ENCODE assay signal across 11 cellular contexts in the genomic region with DNA sequence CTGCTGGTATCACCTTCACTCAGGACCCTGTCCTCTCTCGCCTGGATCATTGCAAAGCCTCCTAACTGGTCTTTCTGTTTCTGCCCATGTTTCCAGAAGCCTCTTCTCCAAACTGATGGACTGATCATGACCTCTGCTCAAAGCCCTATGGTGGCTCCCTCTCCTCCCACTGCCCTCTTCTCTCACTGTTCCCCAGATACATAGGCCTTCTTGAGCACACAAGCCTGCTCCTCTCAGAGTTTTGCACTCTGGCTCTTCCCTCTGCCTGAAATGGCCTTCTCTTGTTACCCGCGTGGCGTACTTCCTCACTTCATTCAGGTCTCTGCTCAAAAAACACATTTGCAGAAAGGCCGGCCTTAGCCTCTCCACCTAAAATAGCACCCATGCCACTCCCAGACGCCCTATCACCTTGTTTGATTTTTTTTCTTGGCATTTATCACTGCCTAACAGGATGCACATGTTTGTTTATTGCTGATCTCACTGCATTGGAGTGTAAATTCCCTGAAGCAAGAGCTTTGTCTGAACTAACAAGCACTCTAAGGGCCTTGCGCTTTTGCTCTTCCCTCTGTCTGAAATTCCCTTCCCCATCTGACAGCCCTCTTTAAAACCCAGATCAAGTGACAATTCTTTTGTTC. TPM values are rescaled to one million over a fixed set of nuclear protein-coding genes. Genes with fewer than 3 reads are reported as not detected.
A peak's percentile ranks its signal among the peaks of the same experiment; 100 is the strongest.
DNase-seq lines count a peak whose midpoint lies in the region; ATAC-seq, FAIRE-seq and TF ChIP-seq lines count a peak whose summit lies in the region.
"Had no signal": no experiment of that assay in that cellular context is flagged by ENCODE, and none has a peak within 500 bp of the region (broad histone marks: within the 10 kb centered on the region; RNA-seq: fewer than 3 reads in every experiment).

No MANE protein-coding gene starts in this region.

- H3K23ac ChIP-seq in trophoblast cell (ENCODE audit: low read length), result no peak overlapping the region

- no peak overlapping the region for H3K9ac ChIP-seq in endothelial cell of umbilical vein (replicated peaks; ENCODE audit: extremely low read depth, insufficient read depth, low read length)
- no peak overlapping the region for H3K9ac ChIP-seq in trophoblast cell (ENCODE audit: low read length)

- H3K27me3 ChIP-seq in PC-9 (ENCODE audit: insufficient read depth, low read depth) (no peaks in the 10 kb centered on the region), endothelial cell of umbilical vein (ENCODE audit: control insufficient read depth in 2 of 2, insufficient read depth in 2 of 2, low read length in 2 of 2) (no peaks in the 10 kb centered on the region), trophoblast cell (ENCODE audit: insufficient read depth, low read length) (no peaks in the 10 kb centered on the region), lower lobe of right lung (ENCODE audit: low read depth) (no peaks in the 10 kb centered on the region)

- peak overlapping the region; percentile 66 for H2BK5ac ChIP-seq in trophoblast cell (ENCODE audit: low read depth, low read length, poor library complexity)

- FAIRE-seq in endothelial cell of umbilical vein (lab: Jason Lieb, UNC), result no peak

- H3K27ac ChIP-seq in PC-9 (peak overlapping the region; percentile 98), endothelial cell of umbilical vein (ENCODE audit: insufficient read depth, low read depth, low read length) (no peak overlapping the region), trophoblast cell (ENCODE audit: low read depth, low read length) (peak overlapping the region; percentile 54), lower lobe of right lung (no peak overlapping the region)

- POLR2A ChIA-PET in PC-9 (lab: Charles Lee; ENCODE audit: unreplicated experiment), result interaction anchor here (0.5 to 0.7 kb wide), 3 partner anchors 33 to 721 kb away, joined by 3 to 4 read pairs (median 3); no protein-coding TSS in a partner anchor
- POLR2A ChIA-PET in endothelial cell of umbilical vein (lab: Charles Lee), result no interaction called here

- H3K4ac ChIP-seq in trophoblast cell (ENCODE audit: low read depth, low read length), result no peak overlapping the region

- BruUV-seq in PC-9 (replicated peaks; lab: Mats Ljungman, UMichigan) (no TSS peak), endothelial cell of umbilical vein (replicated peaks; lab: Mats Ljungman, UMichigan) (no TSS peak)

- DNase-seq in SIG-M5 treated with dmso at 0.1 percent for 504 hours (lab: John Stamatoyannopoulos, UW; ENCODE audit: unreplicated experiment) (peak; percentile 37), SIG-M5 (lab: John Stamatoyannopoulos, UW) (no peak), PC-9 (peak; percentile 60 to 97), endothelial cell of umbilical vein (ENCODE audit: low read depth, low spot score) (peak; percentile 37), trophoblast cell (peak; percentile 64 to 79), lower lobe of right lung (no peak), inferior parietal cortex (ENCODE audit: extremely low spot score) (no peak)
- DNase-seq: ACHN; activated CD4-positive, alpha-beta T cell treated with anti-CD3 and anti-CD28 coated beads, Interleukin-2, amount 50 U/mL, for 4 hours had no signal

- peak overlapping the region; percentile 12 for H3K14ac ChIP-seq in trophoblast cell (ENCODE audit: low read length)

- H4K91ac ChIP-seq in trophoblast cell (ENCODE audit: low read depth, low read length), result peak overlapping the region; percentile 80

- H4K20me1 ChIP-seq in PC-9 (ENCODE audit: insufficient read depth) (peaks cover 13% of the 10 kb centered on the region), endothelial cell of umbilical vein (replicated peaks; ENCODE audit: control insufficient read depth, extremely low read depth, insufficient read depth, low read length) (peaks cover 8% of the 10 kb centered on the region)

- H2BK12ac ChIP-seq in trophoblast cell (ENCODE audit: low read length), result peak overlapping the region; percentile 12

- peaks cover 35% of the 10 kb centered on the region for H3F3A ChIP-seq in PC-9 (ENCODE audit: insufficient read depth, low read depth)

- H4K12ac ChIP-seq in trophoblast cell (ENCODE audit: low read depth, low read length), result no peak overlapping the region

- CTCF ChIA-PET in PC-9 (lab: Charles Lee), result interaction anchor here (0.5 to 0.6 kb wide), 2 partner anchors 16 to 21 kb away, joined by 3 read pairs; no protein-coding TSS in a partner anchor
- CTCF ChIA-PET in endothelial cell of umbilical vein (lab: Charles Lee), result interaction anchor here (1.2 to 1.9 kb wide), 3 partner anchors 10 to 17 kb away, joined by 3 to 10 read pairs (median 4); no protein-coding TSS in a partner anchor

- H3K4me3 ChIP-seq in PC-9, result peak overlapping the region; percentile 35; the same call in 1 of the 2 replicates
- H3K4me3 ChIP-seq in endothelial cell of umbilical vein (replicated peaks in 1 of 3; ENCODE audit: insufficient read depth in 1 of 3, low read depth in 1 of 3, low read length in 3 of 3), result no peak overlapping the region
- no peak overlapping the region for H3K4me3 ChIP-seq in trophoblast cell (ENCODE audit: low read depth, low read length)
- no peak overlapping the region for H3K4me3 ChIP-seq in lower lobe of right lung
- H3K4me3 ChIP-seq: mucosa of descending colon had no signal

- H3K36me3 ChIP-seq in PC-9 (ENCODE audit: low read depth), result peaks cover 8% of the 10 kb centered on the region; the same call in 1 of the 2 replicates
- H3K36me3 ChIP-seq in endothelial cell of umbilical vein (ENCODE audit: control insufficient read depth in 2 of 2, extremely low read depth in 1 of 2, insufficient read depth in 2 of 2, low read length in 2 of 2), result no peaks in the 10 kb centered on the region
- H3K36me3 ChIP-seq in trophoblast cell (ENCODE audit: control insufficient read depth in 1 of 2, insufficient read depth in 2 of 2, low read length in 2 of 2), result no peaks in the 10 kb centered on the region
- H3K36me3 ChIP-seq in lower lobe of right lung, result no peaks in the 10 kb centered on the region

- intact Hi-C loops in PC-9 (cut with micrococcal nuclease; ENCODE audit: unreplicated experiment), result loop anchor here (2.0 to 5.0 kb wide), 2 partner anchors 14 to 35 kb away; no protein-coding TSS in a partner anchor
- intact Hi-C loops in endothelial cell of umbilical vein (cut with micrococcal nuclease), result loop anchor here (5.0 kb wide), 1 partner anchor 75 kb away; no protein-coding TSS in a partner anchor
- intact Hi-C loops in lower lobe of right lung (cut with DNase I), result no loop called here

- H3K79me1 ChIP-seq in trophoblast cell (ENCODE audit: low read length), result peaks cover 20% of the 10 kb centered on the region

- H3K9me1 ChIP-seq in endothelial cell of umbilical vein (replicated peaks; ENCODE audit: control insufficient read depth, extremely low read depth, insufficient read depth, low read length), result no peaks in the 10 kb centered on the region

- H3K4me1 ChIP-seq in PC-9 (replicated peaks; ENCODE audit: insufficient read depth) (peaks cover 55% of the 10 kb centered on the region), endothelial cell of umbilical vein (ENCODE audit: control insufficient read depth, extremely low read depth, insufficient read depth, low read length) (peaks cover 19% of the 10 kb centered on the region), trophoblast cell (ENCODE audit: control insufficient read depth in 1 of 2, insufficient read depth in 2 of 2, low read length in 2 of 2) (peaks cover 9 to 19% of the 10 kb centered on the region in 2 experiments), lower lobe of right lung (peaks cover 15% of the 10 kb centered on the region)

- peak overlapping the region; percentile 57 for H2AFZ ChIP-seq in PC-9
- H2AFZ ChIP-seq in endothelial cell of umbilical vein (ENCODE audit: low read depth, low read length), result peak overlapping the region; percentile 42
- peak overlapping the region; percentile 26 for H2AFZ ChIP-seq in trophoblast cell (ENCODE audit: insufficient read depth, low read length, poor library complexity)

- WGBS in trophoblast cell (ENCODE audit: extremely low coverage, insufficient coverage, insufficient read length), result no CpG with 5 or more reads among the region's 7 CpGs

- H4K8ac ChIP-seq in trophoblast cell (ENCODE audit: low read depth, low read length), result peak overlapping the region; percentile 50

- no peaks in the 10 kb centered on the region for H3K9me2 ChIP-seq in PC-9 (ENCODE audit: insufficient read depth)

- no peaks in the 10 kb centered on the region for H3K9me3 ChIP-seq in PC-9 (ENCODE audit: insufficient read depth, low read depth)
- H3K9me3 ChIP-seq in endothelial cell of umbilical vein (replicated peaks; ENCODE audit: control insufficient read depth, insufficient read depth, low read length), result no peaks in the 10 kb centered on the region
- H3K9me3 ChIP-seq in trophoblast cell (ENCODE audit: insufficient read depth, low read depth, low read length), result no peaks in the 10 kb centered on the region
- no peaks in the 10 kb centered on the region for H3K9me3 ChIP-seq in lower lobe of right lung
- H3K9me3 ChIP-seq: mucosa of descending colon had no signal

- peak overlapping the region; percentile 6 for H2AK5ac ChIP-seq in trophoblast cell (ENCODE audit: low read length)

- dilution Hi-C loops in endothelial cell of umbilical vein (cut with MboI; ENCODE audit: extremely low pct_ligation_motif_present, low sequenced_read_pairs), result no loop called here

- no peak for ATAC-seq in GM21717 (IDR thresholded peaks at IDR 0.05; ENCODE audit: unreplicated experiment)
- no peak for ATAC-seq in lower lobe of right lung
- ATAC-seq: mucosa of descending colon had no signal

- peak overlapping the region; percentile 47 for H2BK120ac ChIP-seq in trophoblast cell (ENCODE audit: insufficient read depth, low read length, poor library complexity)

- TF ChIP-seq CTCF in PC-9 (conservative IDR thresholded peaks at IDR 0.05) (no peak), endothelial cell of umbilical vein (IDR thresholded peaks at IDR 0.05; ENCODE audit: extremely low read depth in 1 of 2, insufficient read depth in 1 of 2, low read depth in 1 of 2, low read length in 2 of 2) (no peak), lower lobe of right lung (IDR thresholded peaks at IDR 0.05) (no peak)

- H3K18ac ChIP-seq in trophoblast cell (ENCODE audit: low read length), result no peak overlapping the region

- peak overlapping the region; percentile 99 for H3K4me2 ChIP-seq in PC-9
- H3K4me2 ChIP-seq in endothelial cell of umbilical vein (ENCODE audit: insufficient read depth, low read length), result no peak overlapping the region
- no peak overlapping the region for H3K4me2 ChIP-seq in trophoblast cell (ENCODE audit: low read length)

- no peak for TF ChIP-seq POLR2A in endothelial cell of umbilical vein (IDR thresholded peaks at IDR 0.05; ENCODE audit: low read depth, low read length)

- H3K79me2 ChIP-seq in PC-9 (ENCODE audit: low read depth) (peaks cover 35% of the 10 kb centered on the region), endothelial cell of umbilical vein (ENCODE audit: control insufficient read depth, insufficient read depth, low read length) (peaks cover 31% of the 10 kb centered on the region), trophoblast cell (ENCODE audit: control insufficient read depth, insufficient read depth, low read length, poor library complexity) (peaks cover 4% of the 10 kb centered on the region)

RNA-seq across cellular contexts. Expression of gene ETFA, which starts 1.4 kb away (rescaled TPM):
- total RNA-seq in PC-9 (2021) (158 and 187 TPM in 2 replicates), endothelial cell of umbilical vein (116 and 123 TPM in 2 replicates), lower lobe of right lung (81.2 TPM)
- 75.8 and 102 TPM in 2 replicates for polyA plus RNA-seq in endothelial cell of umbilical vein
- polyA plus RNA-seq in endothelial cell of umbilical vein (2011; cell fraction: cytosol; rRNA removed), result 137 and 154 TPM in 2 replicates
- 85.8 and 105 TPM in 2 replicates for polyA plus RNA-seq in endothelial cell of umbilical vein (2011; cell fraction: nucleus; rRNA removed)
- 162 and 177 TPM in 2 replicates for polyA plus RNA-seq in endothelial cell of umbilical vein (2012)
- 93.1 and 110 TPM in 2 replicates for polyA minus RNA-seq in endothelial cell of umbilical vein
- polyA minus RNA-seq in endothelial cell of umbilical vein (2011; cell fraction: cytosol; rRNA and poly(A)+ RNA removed), result 143 TPM
- 45.3 and 59.5 TPM in 2 replicates for polyA minus RNA-seq in endothelial cell of umbilical vein (2011; cell fraction: nucleus; rRNA and poly(A)+ RNA removed)
- polyA plus RNA-seq in trophoblast cell (2013), result 82.1 and 86.6 TPM in 2 replicates

RNA-seq across cellular contexts. Expression of gene ISL2, which starts 23.9 kb away (rescaled TPM):
- total RNA-seq in PC-9 (2021) (0.24 and 0.63 TPM in 2 replicates), endothelial cell of umbilical vein (not detected in 2 replicates), lower lobe of right lung (0.38 TPM)
- polyA plus RNA-seq in endothelial cell of umbilical vein, result 0.05 and 0.10 TPM in 2 replicates
- 0.06 TPM in 1 of 2 replicates, not detected in the other for polyA plus RNA-seq in endothelial cell of umbilical vein (2011; cell fraction: cytosol; rRNA removed)
- 0.34 TPM in 1 of 2 replicates, not detected in the other for polyA plus RNA-seq in endothelial cell of umbilical vein (2011; cell fraction: nucleus; rRNA removed)
- not detected in 2 replicates for polyA plus RNA-seq in endothelial cell of umbilical vein (2012)
- 0.11 TPM in 1 of 2 replicates, not detected in the other for polyA minus RNA-seq in endothelial cell of umbilical vein
- 4.2 TPM for polyA minus RNA-seq in endothelial cell of umbilical vein (2011; cell fraction: cytosol; rRNA and poly(A)+ RNA removed)
- polyA minus RNA-seq in endothelial cell of umbilical vein (2011; cell fraction: nucleus; rRNA and poly(A)+ RNA removed), result not detected in 2 replicates
- 0.19 and 0.29 TPM in 2 replicates for polyA plus RNA-seq in trophoblast cell (2013)

Comparison
In these comparisons a context has a peak if more than half of its experiments do, and no peak if none do; other contexts are left out.
1. DNase-seq: peak in SIG-M5 treated with dmso at 0.1 percent for 504 hours (single experiment), PC-9 (2 of 2), endothelial cell of umbilical vein (single experiment) and trophoblast cell (2 of 2); none in SIG-M5 (single experiment), lower lobe of right lung (single experiment) and inferior parietal cortex (single experiment).
2. H3K27ac ChIP-seq: peak in PC-9 (single experiment) and trophoblast cell (single experiment); none in endothelial cell of umbilical vein (single experiment) and lower lobe of right lung (single experiment).
3. Peak in every context shown above with its lines, with median percentiles within 50 percentile points of each other: H2AFZ ChIP-seq.